21 cellular contexts compared by ENCODE assay signal in the genomic region with DNA sequence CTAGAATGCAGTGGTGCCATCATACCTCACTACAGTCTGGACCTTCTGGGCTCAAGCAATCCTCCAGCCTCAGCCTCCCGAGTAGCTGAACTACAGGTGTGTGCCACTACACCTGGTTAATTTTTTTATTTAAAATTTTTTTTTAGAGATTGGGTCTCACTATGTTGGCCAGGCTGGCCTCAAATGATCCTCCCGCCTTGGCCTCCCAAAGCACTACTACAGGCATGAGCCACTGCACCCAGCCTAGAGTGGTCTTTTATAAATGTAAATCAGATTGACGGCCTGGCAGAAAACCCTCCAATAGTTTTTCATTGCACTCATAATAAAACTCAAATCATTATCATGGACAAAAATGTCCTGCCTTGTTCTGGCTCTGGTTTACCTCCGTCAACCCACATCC.
"Had no signal": no experiment of that assay in that cellular context is flagged by ENCODE, and none has a peak within 500 bp of the region (broad histone marks: within the 10 kb centered on the region; RNA-seq: fewer than 3 reads in every experiment).

No MANE protein-coding gene starts in this region.

- H3K4me1 ChIP-seq: prostate gland, right atrium auricular region, suprapubic skin had no signal

- H3K4me3 Mint-ChIP-seq: nephron progenitor cell had no signal

- DNase-seq: dorsolateral prefrontal cortex; effector CD4-positive, alpha-beta T cell; hypothalamus; nephron progenitor cell; nucleus accumbens; stimulated activated CD4-positive, alpha-beta T cell treated with anti-CD3 and anti-CD28 coated beads, Interleukin-12 subunit alpha, Interleukin-12 subunit beta, amount 100 ng/mL, for 4 hours; stimulated activated CD4-positive, alpha-beta T cell treated with anti-CD3 and anti-CD28 coated beads, Interleukin-4, amount 100 ng/mL, for 1 hour; stimulated activated CD8-positive, alpha-beta memory T cell treated with anti-CD3 and anti-CD28 coated beads, Interleukin-4, amount 100 ng/mL, for 48 hours; stimulated activated naive CD4-positive, alpha-beta T cell; stimulated activated naive CD8-positive, alpha-beta T cell treated with anti-CD3 and anti-CD28 coated beads, Interleukin-15, amount 100 ng/mL, for 72 hours; trophoblast cell had no signal

- H3K27me3 Mint-ChIP-seq: stimulated activated naive CD8-positive, alpha-beta T cell treated with anti-CD3 and anti-CD28 coated beads, Interleukin-15, amount 100 ng/mL, for 72 hours had no signal

- H3K4me2 ChIP-seq: smooth muscle cell had no signal

- H3K27ac ChIP-seq: dorsolateral prefrontal cortex, prostate gland, right atrium auricular region, suprapubic skin, vagina had no signal

- FAIRE-seq: frontal cortex, keratinocyte had no signal

- H3K4me3 ChIP-seq: dorsolateral prefrontal cortex, lung, prostate gland, right atrium auricular region, smooth muscle cell, suprapubic skin, vagina had no signal

- H3K9me3 ChIP-seq: prostate gland, right atrium auricular region, suprapubic skin, vagina had no signal

- H3K27ac Mint-ChIP-seq: memory B cell, nephron progenitor cell had no signal

- H3K36me3 ChIP-seq: prostate gland, right atrium auricular region, suprapubic skin, vagina had no signal

- H3K9me3 Mint-ChIP-seq: nephron progenitor cell had no signal

- ATAC-seq: sciatic nerve had no signal

- H3K27me3 ChIP-seq: dorsolateral prefrontal cortex, right atrium auricular region, suprapubic skin, vagina had no signal
